In the genomic region with DNA sequence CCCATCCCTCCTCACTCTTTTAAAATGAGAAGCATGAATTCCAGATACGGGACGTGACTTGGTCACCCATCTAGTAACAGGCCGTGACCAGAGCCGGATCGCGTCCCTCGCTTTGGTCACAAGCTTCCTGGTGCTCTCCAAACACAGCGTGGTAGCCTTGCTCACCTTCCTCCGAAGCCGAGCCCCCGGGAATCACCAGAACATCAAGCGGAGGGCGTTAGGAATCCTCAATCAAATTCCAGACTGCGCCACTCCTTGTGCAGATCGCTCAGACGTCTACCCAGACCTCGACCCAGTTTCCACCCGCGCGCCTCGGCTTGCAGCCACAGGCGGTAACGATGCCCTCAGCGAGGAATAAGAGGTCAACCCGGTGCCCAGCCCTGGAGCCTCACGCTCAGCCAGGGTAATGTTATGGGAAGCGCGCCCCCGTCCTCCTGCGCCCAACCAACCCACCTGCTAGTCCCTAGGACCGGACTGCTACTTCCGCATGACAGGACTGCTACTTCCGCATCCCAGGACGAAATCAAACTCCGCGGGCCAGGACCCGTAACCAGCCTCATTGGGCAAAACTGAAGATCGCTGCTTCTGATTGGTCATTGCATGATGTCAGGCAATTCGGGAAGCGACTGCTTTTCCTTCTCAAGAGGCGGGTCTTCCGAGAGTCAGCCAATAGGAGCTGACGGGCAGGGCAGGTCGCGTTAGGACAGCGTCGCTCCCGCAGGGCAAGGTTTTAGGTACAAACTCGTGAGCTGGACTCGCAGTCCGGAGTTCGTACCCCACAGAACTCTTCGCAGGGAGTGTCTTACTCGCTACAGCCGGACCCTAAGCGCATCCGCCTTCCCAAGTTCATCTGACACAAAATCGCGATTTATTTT, we compare ENCODE assay signal across 8 cellular contexts. TPM values are rescaled to one million over a fixed set of nuclear protein-coding genes. Genes with fewer than 3 reads are reported as not detected.
A peak's percentile ranks its signal among the peaks of the same experiment; 100 is the strongest.
DNase-seq lines count a peak whose midpoint lies in the region; ATAC-seq and TF ChIP-seq lines count a peak whose summit lies in the region.

A gene (minus strand): TSS at position 501 of the 875 bp plus-strand sequence. CDS start 1,212 bp downstream, outside the sequence.

- POLR2A ChIA-PET in GM10248 (lab: Yijun Ruan, JAX) = interaction anchor here (0.5 to 2.8 kb wide), 3 partner anchors 10 to 536 kb away, joined by 3 to 21 read pairs (median 3); a partner anchor contains a TSS
- POLR2A ChIA-PET in SK-N-SH (lab: Yijun Ruan, JAX) = interaction anchor here (0.5 to 2.2 kb wide), 3 partner anchors 38 to 73 kb away, joined by 3 to 8 read pairs (median 4); a partner anchor contains a TSS

- peaks cover 40% of the 10 kb centered on the region for H3K36me3 Mint-ChIP-seq in activated naive CD4-positive, alpha-beta T cell treated with anti-CD3 and anti-CD28 coated beads, Interleukin-2, amount 10 ng/mL, durations not matched to agents 7 days and 5 days

- DNase-seq in GM10248 (ENCODE audit: extremely low spot score) (peak; percentile 96), NCI-H1092 (lab: John Stamatoyannopoulos, UW) (peak; percentile 93), SK-N-SH (peak; percentile 90), globus pallidus (ENCODE audit: low spot score) (peak; percentile 98), nucleus accumbens (lab: John Stamatoyannopoulos, UW) (peak; percentile 51 to 97 (median 91)), suprapubic skin (ENCODE audit: low spot score in 2 of 2) (peak; percentile 97)
- DNase-seq in activated naive CD4-positive, alpha-beta T cell treated with anti-CD3 and anti-CD28 coated beads, Interleukin-2, amount 10 ng/mL, durations not matched to agents 7 days and 5 days = peak; percentile 97

- H3K4me1 Mint-ChIP-seq in activated naive CD4-positive, alpha-beta T cell treated with anti-CD3 and anti-CD28 coated beads, Interleukin-2, amount 10 ng/mL, durations not matched to agents 7 days and 5 days = peaks cover 53% of the 10 kb centered on the region

- H3K4me1 ChIP-seq in SK-N-SH (ENCODE audit: control insufficient read depth in 1 of 2, insufficient read depth in 2 of 2, low read depth in 1 of 2, low read length in 1 of 2) (peaks cover 0 to 21% of the 10 kb centered on the region in 2 experiments; a peak in 2 of 4 replicates), suprapubic skin (peaks cover 21% of the 10 kb centered on the region)

- H3K79me2 ChIP-seq in SK-N-SH (ENCODE audit: insufficient read depth) = peaks cover 31% of the 10 kb centered on the region; the same call in 1 of the 2 replicates

- H3F3A ChIP-seq in SK-N-SH (replicated peaks; ENCODE audit: insufficient read depth) = peaks cover 36% of the 10 kb centered on the region

- peak; percentile 98 for ATAC-seq in HG02610 (IDR thresholded peaks at IDR 0.05; ENCODE audit: unreplicated experiment)

- peak within 1 kb of the TSS; percentile 59 to 66 for H3K27ac ChIP-seq in SK-N-SH (ENCODE audit: low read depth in 2 of 2, low read length in 1 of 2)
- H3K27ac ChIP-seq in suprapubic skin = no peak within 1 kb of the TSS

- H3K27ac Mint-ChIP-seq in activated naive CD4-positive, alpha-beta T cell treated with anti-CD3 and anti-CD28 coated beads, Interleukin-2, amount 10 ng/mL, durations not matched to agents 7 days and 5 days = peak within 1 kb of the TSS; percentile 86

- H3K9me3 ChIP-seq in SK-N-SH = no peaks in the 10 kb centered on the region
- H3K9me3 ChIP-seq in suprapubic skin = no peaks in the 10 kb centered on the region

- no peaks in the 10 kb centered on the region for H3K9me2 ChIP-seq in SK-N-SH

- H3K9ac ChIP-seq in SK-N-SH = peak within 1 kb of the TSS; percentile 66

- H3K9me3 Mint-ChIP-seq in activated naive CD4-positive, alpha-beta T cell treated with anti-CD3 and anti-CD28 coated beads, Interleukin-2, amount 10 ng/mL, durations not matched to agents 7 days and 5 days = no peaks in the 10 kb centered on the region

- no peaks in the 10 kb centered on the region for H4K20me1 ChIP-seq in SK-N-SH (ENCODE audit: insufficient read depth)

- H3K4me3 ChIP-seq in SK-N-SH (ENCODE audit: low read depth in 2 of 2, low read length in 1 of 2) = peak within 1 kb of the TSS; percentile 77 to 98
- H3K4me3 ChIP-seq in suprapubic skin = peak within 1 kb of the TSS; percentile 83

- TF ChIP-seq CTCF in GM10248 (IDR thresholded peaks at IDR 0.05; ENCODE audit: control extremely low read depth, extremely low read depth, low read depth, missing control alignments) (no peak), SK-N-SH (IDR thresholded peaks at IDR 0.05) (no peak), suprapubic skin (IDR thresholded peaks at IDR 0.05) (no peak)

- TF ChIP-seq RAD21 in SK-N-SH (IDR thresholded peaks at IDR 0.05; ENCODE audit: low read length) = no peak

- TF ChIP-seq EP300 in SK-N-SH (IDR thresholded peaks at IDR 0.05; ENCODE audit: borderline replicate concordance in 1 of 2, low read depth in 1 of 2, low read length in 1 of 2) (no peak), suprapubic skin (IDR thresholded peaks at IDR 0.05) (no peak)

- H3K4me2 ChIP-seq in SK-N-SH = peak within 1 kb of the TSS; percentile 87

- CTCF ChIA-PET in GM10248 (lab: Yijun Ruan, JAX) (interaction anchor here (0.8 to 2.6 kb wide), 11 partner anchors 10 to 786 kb away, joined by 3 to 14 read pairs (median 5); no protein-coding TSS in a partner anchor), SK-N-SH (lab: Yijun Ruan, JAX) (interaction anchor here (0.6 to 2.5 kb wide), 10 partner anchors 10 to 728 kb away, joined by 3 to 11 read pairs (median 4); a partner anchor contains a TSS)
- CTCF ChIA-PET in activated naive CD4-positive, alpha-beta T cell treated with anti-CD3 and anti-CD28 coated beads, Interleukin-2, amount 10 ng/mL, durations not matched to agents 7 days and 5 days (lab: Charles Lee) = interaction anchor here (1.1 to 1.8 kb wide), 6 partner anchors 23 to 67 kb away, joined by 3 to 10 read pairs (median 4); no protein-coding TSS in a partner anchor

- H3K36me3 ChIP-seq in SK-N-SH (replicated peaks in 1 of 2; ENCODE audit: control insufficient read depth in 1 of 2, insufficient read depth in 2 of 2, low read length in 1 of 2) (peaks cover 0 to 11% of the 10 kb centered on the region in 2 experiments), suprapubic skin (no peaks in the 10 kb centered on the region)

- 3% methylated on average over 27 of the region's 59 CpGs for WGBS in SK-N-SH (ENCODE audit: low lambda C conversion rate)
- WGBS in suprapubic skin = under 1% methylated on average over 39 of the region's 59 CpGs

- no peak for TF ChIP-seq POLR2A in suprapubic skin (IDR thresholded peaks at IDR 0.05)

- H3K27me3 Mint-ChIP-seq in activated naive CD4-positive, alpha-beta T cell treated with anti-CD3 and anti-CD28 coated beads, Interleukin-2, amount 10 ng/mL, durations not matched to agents 7 days and 5 days = peaks cover 5% of the 10 kb centered on the region

- no peaks in the 10 kb centered on the region for H3K27me3 ChIP-seq in SK-N-SH (ENCODE audit: insufficient read depth)
- no peaks in the 10 kb centered on the region for H3K27me3 ChIP-seq in suprapubic skin

- H3K4me3 Mint-ChIP-seq in activated naive CD4-positive, alpha-beta T cell treated with anti-CD3 and anti-CD28 coated beads, Interleukin-2, amount 10 ng/mL, durations not matched to agents 7 days and 5 days = peak within 1 kb of the TSS; percentile 91

- H2AFZ ChIP-seq in SK-N-SH (ENCODE audit: low read depth) = peak within 1 kb of the TSS; percentile 82

TF ChIP-seq in SK-N-SH, 30 proteins besides CTCF, POLR2A, EP300 and RAD21 (continues in another document):
- TF ChIP-seq, protein P1, sequence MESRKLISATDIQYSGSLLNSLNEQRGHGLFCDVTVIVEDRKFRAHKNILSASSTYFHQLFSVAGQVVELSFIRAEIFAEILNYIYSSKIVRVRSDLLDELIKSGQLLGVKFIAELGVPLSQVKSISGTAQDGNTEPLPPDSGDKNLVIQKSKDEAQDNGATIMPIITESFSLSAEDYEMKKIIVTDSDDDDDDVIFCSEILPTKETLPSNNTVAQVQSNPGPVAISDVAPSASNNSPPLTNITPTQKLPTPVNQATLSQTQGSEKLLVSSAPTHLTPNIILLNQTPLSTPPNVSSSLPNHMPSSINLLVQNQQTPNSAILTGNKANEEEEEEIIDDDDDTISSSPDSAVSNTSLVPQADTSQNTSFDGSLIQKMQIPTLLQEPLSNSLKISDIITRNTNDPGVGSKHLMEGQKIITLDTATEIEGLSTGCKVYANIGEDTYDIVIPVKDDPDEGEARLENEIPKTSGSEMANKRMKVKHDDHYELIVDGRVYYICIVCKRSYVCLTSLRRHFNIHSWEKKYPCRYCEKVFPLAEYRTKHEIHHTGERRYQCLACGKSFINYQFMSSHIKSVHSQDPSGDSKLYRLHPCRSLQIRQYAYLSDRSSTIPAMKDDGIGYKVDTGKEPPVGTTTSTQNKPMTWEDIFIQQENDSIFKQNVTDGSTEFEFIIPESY (IDR thresholded peaks at IDR 0.05; ENCODE audit: borderline replicate concordance, low read depth) = no peak
- TF ChIP-seq MXI1 (IDR thresholded peaks at IDR 0.05; ENCODE audit: low read depth, low read length) (peak; percentile 100), MEF2A (IDR thresholded peaks at IDR 0.05; ENCODE audit: borderline replicate concordance, low read depth) (no peak)
- TF ChIP-seq, protein P2, sequence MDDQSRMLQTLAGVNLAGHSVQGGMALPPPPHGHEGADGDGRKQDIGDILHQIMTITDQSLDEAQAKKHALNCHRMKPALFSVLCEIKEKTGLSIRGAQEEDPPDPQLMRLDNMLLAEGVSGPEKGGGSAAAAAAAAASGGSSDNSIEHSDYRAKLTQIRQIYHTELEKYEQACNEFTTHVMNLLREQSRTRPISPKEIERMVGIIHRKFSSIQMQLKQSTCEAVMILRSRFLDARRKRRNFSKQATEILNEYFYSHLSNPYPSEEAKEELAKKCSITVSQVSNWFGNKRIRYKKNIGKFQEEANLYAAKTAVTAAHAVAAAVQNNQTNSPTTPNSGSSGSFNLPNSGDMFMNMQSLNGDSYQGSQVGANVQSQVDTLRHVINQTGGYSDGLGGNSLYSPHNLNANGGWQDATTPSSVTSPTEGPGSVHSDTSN (IDR thresholded peaks at IDR 0.05) = peak; percentile 89

RNA-seq across cellular contexts. Expression of the gene that starts here (rescaled TPM):
- polyA plus RNA-seq in SK-N-SH (2012; rRNA removed) = 7.4 and 9.2 TPM in 2 replicates
- polyA plus RNA-seq in SK-N-SH (2012; cell fraction: cytosol; rRNA removed) = 5.7 and 6.9 TPM in 2 replicates
- 3.6 and 4.0 TPM in 2 replicates for polyA plus RNA-seq in SK-N-SH (2012; cell fraction: nucleus; rRNA removed)
- 1 to 10 TPM; 2.2 to 4.7 (median 2.4) TPM for total RNA-seq in suprapubic skin
